ENCODE assay signal across 23 cellular contexts in genomic region chr15:68318931-68319909, GRCh38.
"Had no signal": no experiment of that assay in that cellular context is flagged by ENCODE, and none has a peak within 500 bp of the region (broad histone marks: within the 10 kb centered on the region; RNA-seq: fewer than 3 reads in every experiment).

No MANE protein-coding gene starts in this region.

- DNase-seq: activated B cell treated with CpG ODN at 0.5 μM for 24 hours; activated CD4-positive, alpha-beta T cell treated with anti-CD3 and anti-CD28 coated beads for 4 hours; activated CD8-positive, alpha-beta T cell treated with anti-CD3 and anti-CD28 coated beads for 36 hours; activated naive CD4-positive, alpha-beta T cell; activated naive CD8-positive, alpha-beta T cell treated with anti-CD3 and anti-CD28 coated beads for 36 hours; activated T-cell treated with anti-CD3 and anti-CD28 coated beads, Interleukin-2, amount 50 U/mL, for 1 hour; brain microvascular endothelial cell; cortex of kidney; effector CD4-positive, alpha-beta T cell; kidney glomerular epithelial cell; mesendoderm; nucleus accumbens; retina; stimulated activated CD4-positive, alpha-beta T cell treated with anti-CD3 and anti-CD28 coated beads, Interleukin-2, amount 100 ng/mL, for 48 hours; stimulated activated naive CD8-positive, alpha-beta T cell treated with anti-CD3 and anti-CD28 coated beads, Interleukin-15, amount 100 ng/mL, for 72 hours; trophoblast cell had no signal

- H3K4me3 Mint-ChIP-seq: activated B cell treated with CpG ODN at 0.5 μM for 24 hours; activated CD8-positive, alpha-beta T cell treated with anti-CD3 and anti-CD28 coated beads for 36 hours; activated naive CD8-positive, alpha-beta T cell treated with anti-CD3 and anti-CD28 coated beads for 36 hours; activated T-helper 17 cell treated with anti-CD3 and anti-CD28 coated beads, Interleukin-2, amount 50 U/mL, for 72 hours; central memory CD8-positive, alpha-beta T cell; stimulated activated naive CD8-positive, alpha-beta T cell treated with anti-CD3 and anti-CD28 coated beads, Interleukin-15, amount 100 ng/mL, for 72 hours had no signal

- H3K36me3 ChIP-seq: gastroesophageal sphincter had no signal

- H3K27me3 ChIP-seq: brain microvascular endothelial cell, heart left ventricle, suprapubic skin had no signal

- H3K27ac Mint-ChIP-seq: activated B cell treated with CpG ODN at 0.5 μM for 24 hours; activated CD8-positive, alpha-beta T cell treated with anti-CD3 and anti-CD28 coated beads for 36 hours; activated naive CD8-positive, alpha-beta T cell treated with anti-CD3 and anti-CD28 coated beads for 36 hours; activated T-helper 17 cell treated with anti-CD3 and anti-CD28 coated beads, Interleukin-2, amount 50 U/mL, for 72 hours; stimulated activated naive CD8-positive, alpha-beta T cell treated with anti-CD3 and anti-CD28 coated beads, Interleukin-15, amount 100 ng/mL, for 72 hours had no signal

- H3K4me1 ChIP-seq: gastroesophageal sphincter, suprapubic skin had no signal

- ATAC-seq: activated CD8-positive, alpha-beta T cell treated with anti-CD3 and anti-CD28 coated beads for 36 hours; activated T-helper 17 cell treated with anti-CD3 and anti-CD28 coated beads, Interleukin-2, amount 50 U/mL, for 72 hours; esophagus mucosa; gastroesophageal sphincter; heart left ventricle; naive thymus-derived CD8-positive, alpha-beta T cell; stimulated activated naive CD8-positive, alpha-beta T cell treated with anti-CD3 and anti-CD28 coated beads, Interleukin-15, amount 100 ng/mL, for 72 hours had no signal

- H3K9me3 ChIP-seq: gastroesophageal sphincter, heart left ventricle, suprapubic skin had no signal

- H3K36me3 Mint-ChIP-seq: activated naive CD8-positive, alpha-beta T cell treated with anti-CD3 and anti-CD28 coated beads for 36 hours; naive thymus-derived CD8-positive, alpha-beta T cell had no signal

- H3K4me3 ChIP-seq: gastroesophageal sphincter, heart left ventricle, suprapubic skin had no signal

- H3K27ac ChIP-seq: brain microvascular endothelial cell, gastroesophageal sphincter, heart left ventricle, suprapubic skin had no signal

- H3K4me1 Mint-ChIP-seq: activated B cell treated with CpG ODN at 0.5 μM for 24 hours; activated naive CD8-positive, alpha-beta T cell treated with anti-CD3 and anti-CD28 coated beads for 36 hours; activated T-helper 17 cell treated with anti-CD3 and anti-CD28 coated beads, Interleukin-2, amount 50 U/mL, for 72 hours; central memory CD8-positive, alpha-beta T cell; stimulated activated naive CD8-positive, alpha-beta T cell treated with anti-CD3 and anti-CD28 coated beads, Interleukin-15, amount 100 ng/mL, for 72 hours had no signal

- H3K27me3 Mint-ChIP-seq: activated CD8-positive, alpha-beta T cell treated with anti-CD3 and anti-CD28 coated beads for 36 hours; activated naive CD8-positive, alpha-beta T cell treated with anti-CD3 and anti-CD28 coated beads for 36 hours; stimulated activated naive CD8-positive, alpha-beta T cell treated with anti-CD3 and anti-CD28 coated beads, Interleukin-15, amount 100 ng/mL, for 72 hours had no signal
